1 cellular context compared by ENCODE assay signal in genomic region chr20:8809107-8809953, GRCh38.
TF ChIP-seq lines count a peak whose summit lies in the region.

No MANE protein-coding gene starts in this region.

TF ChIP-seq in HepG2, 621 proteins besides CTCF, POLR2A, EP300 and RAD21 (continued from another document and continues in another):
- TF ChIP-seq SKIL (CRISPR knock-in tag; IDR thresholded peaks at IDR 0.05; ENCODE audit: borderline replicate concordance) (no peak), THAP9 (CRISPR knock-in tag; IDR thresholded peaks at IDR 0.05; ENCODE audit: borderline replicate concordance) (peak; percentile 31; the same call in 1 of the 2 replicates), ERF (CRISPR knock-in tag; IDR thresholded peaks at IDR 0.05) (no peak; the same call in 1 of the 2 replicates), THYN1 (CRISPR knock-in tag; IDR thresholded peaks at IDR 0.05; ENCODE audit: borderline replicate concordance, low read depth) (no peak), TAF15 (IDR thresholded peaks at IDR 0.05; ENCODE audit: low read depth, low read length, poor library complexity, severe bottlenecking) (no peak), BATF2 (CRISPR knock-in tag; IDR thresholded peaks at IDR 0.05) (no peak), SATB2 (CRISPR knock-in tag; IDR thresholded peaks at IDR 0.05) (0 out of 2 replicates have a peak, but pooled peaks have one; percentile 88), ZBTB40 (IDR thresholded peaks at IDR 0.05) (no peak), ZBTB40 (CRISPR knock-in tag; IDR thresholded peaks at IDR 0.05) (no peak; the same call in 1 of the 2 replicates), MAF1 (CRISPR knock-in tag; IDR thresholded peaks at IDR 0.05; ENCODE audit: borderline replicate concordance) (0 out of 2 replicates have a peak, but pooled peaks have one; percentile 18), ELF1 (CRISPR knock-in tag; IDR thresholded peaks at IDR 0.05) (no peak), ZNF781 (CRISPR knock-in tag; IDR thresholded peaks at IDR 0.05; ENCODE audit: borderline replicate concordance, not compliant biosample characterization) (no peak), ZNF790 (CRISPR knock-in tag; IDR thresholded peaks at IDR 0.05; ENCODE audit: borderline replicate concordance) (no peak), NCOA1 (CRISPR knock-in tag; IDR thresholded peaks at IDR 0.05) (no peak), PCBP1 (IDR thresholded peaks at IDR 0.05; ENCODE audit: borderline replicate concordance, low read depth, low read length) (no peak), ZNF710 (CRISPR knock-in tag; IDR thresholded peaks at IDR 0.05; ENCODE audit: borderline replicate concordance) (peak; percentile 46; the same call in 1 of the 2 replicates), ZNF138 (CRISPR knock-in tag; IDR thresholded peaks at IDR 0.05; ENCODE audit: low read depth) (no peak), ZFP37 (CRISPR knock-in tag; IDR thresholded peaks at IDR 0.05; ENCODE audit: borderline replicate concordance) (no peak; the same call in 1 of the 2 replicates), ZSCAN29 (CRISPR knock-in tag; conservative IDR thresholded peaks at IDR 0.05) (0 out of 2 replicates have a peak, but pooled peaks have one; percentile 30), ZNF776 (CRISPR knock-in tag; IDR thresholded peaks at IDR 0.05) (no peak), ZMYM2 (CRISPR knock-in tag; IDR thresholded peaks at IDR 0.05) (peak; percentile 63; the same call in 1 of the 2 replicates), ZNF101 (CRISPR knock-in tag; IDR thresholded peaks at IDR 0.05; ENCODE audit: borderline replicate concordance, low read depth) (no peak), TCF7 (IDR thresholded peaks at IDR 0.05; ENCODE audit: low read depth) (peak; percentile 69), PLSCR1 (CRISPR knock-in tag; IDR thresholded peaks at IDR 0.05; ENCODE audit: borderline replicate concordance) (no peak), YY1 (IDR thresholded peaks at IDR 0.05; ENCODE audit: insufficient read depth, insufficient replicate concordance, low read depth, low read length) (no peak), ZBTB34 (CRISPR knock-in tag; IDR thresholded peaks at IDR 0.05) (peak; percentile 77; the same call in 1 of the 2 replicates), ZNF577 (CRISPR knock-in tag; IDR thresholded peaks at IDR 0.05; ENCODE audit: borderline replicate concordance, low read depth) (no peak), ZNF619 (CRISPR knock-in tag; IDR thresholded peaks at IDR 0.05) (0 out of 2 replicates have a peak, but pooled peaks have one; percentile 54), KAT2B (IDR thresholded peaks at IDR 0.05; ENCODE audit: borderline replicate concordance, low read depth, low read length) (no peak), MTF2 (CRISPR knock-in tag; IDR thresholded peaks at IDR 0.05; ENCODE audit: borderline replicate concordance) (no peak), TRIM24 (CRISPR knock-in tag; IDR thresholded peaks at IDR 0.05) (no peak), ZNF75D (CRISPR knock-in tag; IDR thresholded peaks at IDR 0.05; ENCODE audit: borderline replicate concordance) (no peak), ATF7 (IDR thresholded peaks at IDR 0.05) (no peak), ATF7 (CRISPR knock-in tag; IDR thresholded peaks at IDR 0.05) (no peak), ZBTB43 (CRISPR knock-in tag; conservative IDR thresholded peaks at IDR 0.05) (peak; percentile 85), CSRNP1 (CRISPR knock-in tag; IDR thresholded peaks at IDR 0.05) (no peak), ZNF567 (CRISPR knock-in tag; IDR thresholded peaks at IDR 0.05; ENCODE audit: borderline replicate concordance) (no peak)
